In the genomic region with DNA sequence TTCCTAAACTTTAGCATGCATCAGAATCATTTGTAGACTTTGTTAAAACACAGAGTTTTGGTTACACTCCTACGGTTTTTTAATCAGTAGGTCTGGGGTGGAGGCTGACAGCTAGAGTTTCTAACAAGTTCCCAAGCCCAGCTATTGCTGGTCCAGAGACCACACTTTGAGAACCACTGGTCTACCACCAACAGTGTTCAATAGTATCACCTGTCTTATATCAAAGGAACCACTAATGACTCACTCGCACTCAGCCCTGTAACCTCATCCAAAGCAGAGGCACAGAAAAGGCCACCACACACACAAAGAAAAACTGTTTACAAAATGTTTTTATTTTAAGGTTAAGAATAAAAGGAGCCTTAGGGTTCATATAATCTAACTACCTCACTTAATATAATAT, we compare ENCODE assay signal across 1 cellular context.
TF ChIP-seq lines count a peak whose summit lies in the region.

No MANE protein-coding gene starts in this region.

TF ChIP-seq in GM12878, 131 proteins besides CTCF, POLR2A, EP300 and RAD21 (continued from another document):
- TF ChIP-seq, protein P1, sequence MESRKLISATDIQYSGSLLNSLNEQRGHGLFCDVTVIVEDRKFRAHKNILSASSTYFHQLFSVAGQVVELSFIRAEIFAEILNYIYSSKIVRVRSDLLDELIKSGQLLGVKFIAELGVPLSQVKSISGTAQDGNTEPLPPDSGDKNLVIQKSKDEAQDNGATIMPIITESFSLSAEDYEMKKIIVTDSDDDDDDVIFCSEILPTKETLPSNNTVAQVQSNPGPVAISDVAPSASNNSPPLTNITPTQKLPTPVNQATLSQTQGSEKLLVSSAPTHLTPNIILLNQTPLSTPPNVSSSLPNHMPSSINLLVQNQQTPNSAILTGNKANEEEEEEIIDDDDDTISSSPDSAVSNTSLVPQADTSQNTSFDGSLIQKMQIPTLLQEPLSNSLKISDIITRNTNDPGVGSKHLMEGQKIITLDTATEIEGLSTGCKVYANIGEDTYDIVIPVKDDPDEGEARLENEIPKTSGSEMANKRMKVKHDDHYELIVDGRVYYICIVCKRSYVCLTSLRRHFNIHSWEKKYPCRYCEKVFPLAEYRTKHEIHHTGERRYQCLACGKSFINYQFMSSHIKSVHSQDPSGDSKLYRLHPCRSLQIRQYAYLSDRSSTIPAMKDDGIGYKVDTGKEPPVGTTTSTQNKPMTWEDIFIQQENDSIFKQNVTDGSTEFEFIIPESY (IDR thresholded peaks at IDR 0.05): no peak
- TF ChIP-seq RUNX3 (IDR thresholded peaks at IDR 0.05; ENCODE audit: low read length) (peak; percentile 64), RCOR1 (conservative IDR thresholded peaks at IDR 0.05; ENCODE audit: low read depth, low read length) (no peak), SMAD5 (IDR thresholded peaks at IDR 0.05; ENCODE audit: low read depth) (no peak), CEBPB (IDR thresholded peaks at IDR 0.05; ENCODE audit: borderline replicate concordance in 1 of 2, low read depth in 2 of 2, low read length in 2 of 2) (no peak), BCL11A (IDR thresholded peaks at IDR 0.05; ENCODE audit: low read depth, low read length) (0 out of 2 replicates have a peak, but pooled peaks have one; percentile 24), FOXK2 (IDR thresholded peaks at IDR 0.05) (no peak), PAX5 (IDR thresholded peaks at IDR 0.05; ENCODE audit: borderline replicate concordance, low read depth, low read length) (0 out of 2 replicates have a peak, but pooled peaks have one; percentile 58), IKZF2 (IDR thresholded peaks at IDR 0.05) (peak in 1 of 2 experiments; percentile 25; a peak in 1 of 4 replicates), BHLHE40 (IDR thresholded peaks at IDR 0.05; ENCODE audit: borderline replicate concordance in 1 of 2, low read depth in 2 of 2, low read length in 1 of 2) (peak in 1 of 2 experiments; percentile 28; a peak in 1 of 4 replicates), IKZF1 (conservative IDR thresholded peaks at IDR 0.05) (no peak), JUND (IDR thresholded peaks at IDR 0.05; ENCODE audit: low read depth, low read length) (no peak), SPI1 (IDR thresholded peaks at IDR 0.05; ENCODE audit: borderline replicate concordance, insufficient read depth, low read depth, low read length) (no peak), TCF7 (IDR thresholded peaks at IDR 0.05; ENCODE audit: borderline replicate concordance) (0 out of 2 replicates have a peak, but pooled peaks have one; percentile 20), MTA2 (IDR thresholded peaks at IDR 0.05; ENCODE audit: low read depth) (peak; percentile 45; the same call in 1 of the 2 replicates)
- TF ChIP-seq, protein P2, sequence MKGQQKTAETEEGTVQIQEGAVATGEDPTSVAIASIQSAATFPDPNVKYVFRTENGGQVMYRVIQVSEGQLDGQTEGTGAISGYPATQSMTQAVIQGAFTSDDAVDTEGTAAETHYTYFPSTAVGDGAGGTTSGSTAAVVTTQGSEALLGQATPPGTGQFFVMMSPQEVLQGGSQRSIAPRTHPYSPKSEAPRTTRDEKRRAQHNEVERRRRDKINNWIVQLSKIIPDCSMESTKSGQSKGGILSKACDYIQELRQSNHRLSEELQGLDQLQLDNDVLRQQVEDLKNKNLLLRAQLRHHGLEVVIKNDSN (IDR thresholded peaks at IDR 0.05; ENCODE audit: borderline replicate concordance, extremely low read length, insufficient read depth, low read depth, low read length): no peak
